In the genomic region with DNA sequence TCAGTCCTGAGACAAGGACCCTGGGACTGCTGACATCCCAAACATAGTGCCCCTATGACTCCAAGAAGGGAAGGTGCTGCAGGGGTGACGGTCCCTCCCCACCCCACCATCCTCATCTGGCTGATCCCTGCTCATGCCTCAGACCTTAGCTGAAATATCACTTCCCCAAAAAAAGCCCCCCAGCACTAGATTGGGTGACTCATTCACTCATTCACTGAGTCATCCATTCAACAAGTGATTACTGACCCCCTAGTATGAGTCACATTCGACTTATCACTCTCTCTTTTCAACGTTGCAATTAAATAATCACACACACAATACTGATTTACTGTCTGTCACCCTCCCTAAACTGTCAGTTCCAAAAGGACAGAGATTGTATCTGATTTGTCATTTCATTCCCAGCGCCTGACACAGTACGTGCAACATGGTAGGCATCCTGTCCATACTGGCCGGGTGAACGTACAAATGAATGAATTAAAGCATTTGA, we compare ENCODE assay signal across 1 cellular context.
TF ChIP-seq lines count a peak whose summit lies in the region.

No MANE protein-coding gene starts in this region.

TF ChIP-seq in HEK293, 187 proteins besides CTCF, POLR2A, EP300 and RAD21 (continued from another document and continues in another):
- TF ChIP-seq, protein P1, sequence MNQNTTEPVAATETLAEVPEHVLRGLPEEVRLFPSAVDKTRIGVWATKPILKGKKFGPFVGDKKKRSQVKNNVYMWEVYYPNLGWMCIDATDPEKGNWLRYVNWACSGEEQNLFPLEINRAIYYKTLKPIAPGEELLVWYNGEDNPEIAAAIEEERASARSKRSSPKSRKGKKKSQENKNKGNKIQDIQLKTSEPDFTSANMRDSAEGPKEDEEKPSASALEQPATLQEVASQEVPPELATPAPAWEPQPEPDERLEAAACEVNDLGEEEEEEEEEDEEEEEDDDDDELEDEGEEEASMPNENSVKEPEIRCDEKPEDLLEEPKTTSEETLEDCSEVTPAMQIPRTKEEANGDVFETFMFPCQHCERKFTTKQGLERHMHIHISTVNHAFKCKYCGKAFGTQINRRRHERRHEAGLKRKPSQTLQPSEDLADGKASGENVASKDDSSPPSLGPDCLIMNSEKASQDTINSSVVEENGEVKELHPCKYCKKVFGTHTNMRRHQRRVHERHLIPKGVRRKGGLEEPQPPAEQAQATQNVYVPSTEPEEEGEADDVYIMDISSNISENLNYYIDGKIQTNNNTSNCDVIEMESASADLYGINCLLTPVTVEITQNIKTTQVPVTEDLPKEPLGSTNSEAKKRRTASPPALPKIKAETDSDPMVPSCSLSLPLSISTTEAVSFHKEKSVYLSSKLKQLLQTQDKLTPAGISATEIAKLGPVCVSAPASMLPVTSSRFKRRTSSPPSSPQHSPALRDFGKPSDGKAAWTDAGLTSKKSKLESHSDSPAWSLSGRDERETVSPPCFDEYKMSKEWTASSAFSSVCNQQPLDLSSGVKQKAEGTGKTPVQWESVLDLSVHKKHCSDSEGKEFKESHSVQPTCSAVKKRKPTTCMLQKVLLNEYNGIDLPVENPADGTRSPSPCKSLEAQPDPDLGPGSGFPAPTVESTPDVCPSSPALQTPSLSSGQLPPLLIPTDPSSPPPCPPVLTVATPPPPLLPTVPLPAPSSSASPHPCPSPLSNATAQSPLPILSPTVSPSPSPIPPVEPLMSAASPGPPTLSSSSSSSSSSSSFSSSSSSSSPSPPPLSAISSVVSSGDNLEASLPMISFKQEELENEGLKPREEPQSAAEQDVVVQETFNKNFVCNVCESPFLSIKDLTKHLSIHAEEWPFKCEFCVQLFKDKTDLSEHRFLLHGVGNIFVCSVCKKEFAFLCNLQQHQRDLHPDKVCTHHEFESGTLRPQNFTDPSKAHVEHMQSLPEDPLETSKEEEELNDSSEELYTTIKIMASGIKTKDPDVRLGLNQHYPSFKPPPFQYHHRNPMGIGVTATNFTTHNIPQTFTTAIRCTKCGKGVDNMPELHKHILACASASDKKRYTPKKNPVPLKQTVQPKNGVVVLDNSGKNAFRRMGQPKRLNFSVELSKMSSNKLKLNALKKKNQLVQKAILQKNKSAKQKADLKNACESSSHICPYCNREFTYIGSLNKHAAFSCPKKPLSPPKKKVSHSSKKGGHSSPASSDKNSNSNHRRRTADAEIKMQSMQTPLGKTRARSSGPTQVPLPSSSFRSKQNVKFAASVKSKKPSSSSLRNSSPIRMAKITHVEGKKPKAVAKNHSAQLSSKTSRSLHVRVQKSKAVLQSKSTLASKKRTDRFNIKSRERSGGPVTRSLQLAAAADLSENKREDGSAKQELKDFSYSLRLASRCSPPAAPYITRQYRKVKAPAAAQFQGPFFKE (tag by site-specific recombination; IDR thresholded peaks at IDR 0.05; ENCODE audit: borderline replicate concordance): no peak
- TF ChIP-seq ZFHX2 (tag by site-specific recombination; conservative IDR thresholded peaks at IDR 0.05) (no peak), SCRT1 (tag by site-specific recombination; IDR thresholded peaks at IDR 0.05; ENCODE audit: borderline replicate concordance) (peak; percentile 94), SCRT2 (tag by site-specific recombination; IDR thresholded peaks at IDR 0.05) (peak; percentile 100), ZFP69B (tag by site-specific recombination; IDR thresholded peaks at IDR 0.05) (peak; percentile 88), ZNF560 (tag by site-specific recombination; IDR thresholded peaks at IDR 0.05; ENCODE audit: borderline replicate concordance) (no peak), ZNF2 (tag by site-specific recombination; IDR thresholded peaks at IDR 0.05) (peak; percentile 78), ZNF138 (tag by site-specific recombination; IDR thresholded peaks at IDR 0.05; ENCODE audit: borderline replicate concordance) (no peak), ZNF521 (tag by site-specific recombination; IDR thresholded peaks at IDR 0.05) (no peak), ZNF223 (tag by site-specific recombination; IDR thresholded peaks at IDR 0.05) (no peak), ZNF302 (tag by site-specific recombination; IDR thresholded peaks at IDR 0.05; ENCODE audit: low read depth) (no peak), PRDM1 (tag by site-specific recombination; IDR thresholded peaks at IDR 0.05) (peak; percentile 64; the same call in 1 of the 2 replicates), ZNF473 (tag by site-specific recombination; IDR thresholded peaks at IDR 0.05) (peak; percentile 86; the same call in 1 of the 2 replicates), SP2 (tag by site-specific recombination; IDR thresholded peaks at IDR 0.05) (peak; percentile 50), ZNF610 (tag by site-specific recombination; IDR thresholded peaks at IDR 0.05; ENCODE audit: borderline replicate concordance) (no peak), ZNF146 (tag by site-specific recombination; IDR thresholded peaks at IDR 0.05) (peak; percentile 61; the same call in 1 of the 2 replicates), ZNF211 (tag by site-specific recombination; IDR thresholded peaks at IDR 0.05; ENCODE audit: low read depth) (no peak), ZNF791 (tag by site-specific recombination; IDR thresholded peaks at IDR 0.05) (no peak), ZBTB8A (tag by site-specific recombination; IDR thresholded peaks at IDR 0.05) (no peak), ZNF132 (tag by site-specific recombination; IDR thresholded peaks at IDR 0.05; ENCODE audit: borderline replicate concordance) (no peak), GLIS2 (tag by site-specific recombination; IDR thresholded peaks at IDR 0.05) (peak; percentile 73), ZNF214 (tag by site-specific recombination; IDR thresholded peaks at IDR 0.05; ENCODE audit: borderline replicate concordance) (no peak), ZNF174 (tag by site-specific recombination; IDR thresholded peaks at IDR 0.05) (0 out of 2 replicates have a peak, but pooled peaks have one; percentile 69), ZNF266 (tag by site-specific recombination; IDR thresholded peaks at IDR 0.05; ENCODE audit: low read depth) (no peak), ZFP37 (tag by site-specific recombination; IDR thresholded peaks at IDR 0.05) (peak; percentile 98), YY2 (tag by site-specific recombination; IDR thresholded peaks at IDR 0.05) (no peak), ZNF660 (tag by site-specific recombination; IDR thresholded peaks at IDR 0.05) (peak; percentile 95), MEIS1 (CRISPR knock-in tag; IDR thresholded peaks at IDR 0.05; ENCODE audit: borderline replicate concordance) (peak; percentile 88; the same call in 1 of the 2 replicates), ZNF404 (tag by site-specific recombination; IDR thresholded peaks at IDR 0.05) (no peak), ZNF585B (tag by site-specific recombination; IDR thresholded peaks at IDR 0.05) (no peak), ZEB2 (tag by site-specific recombination; IDR thresholded peaks at IDR 0.05) (peak; percentile 99), ZNF16 (tag by site-specific recombination; IDR thresholded peaks at IDR 0.05; ENCODE audit: low read depth) (no peak), ZNF202 (tag by site-specific recombination; IDR thresholded peaks at IDR 0.05; ENCODE audit: borderline replicate concordance) (no peak), ZNF341 (tag by site-specific recombination; IDR thresholded peaks at IDR 0.05; ENCODE audit: low read depth) (no peak), KLF10 (tag by site-specific recombination; IDR thresholded peaks at IDR 0.05) (peak; percentile 81), MZF1 (tag by site-specific recombination; IDR thresholded peaks at IDR 0.05; ENCODE audit: borderline replicate concordance) (no peak; the same call in 1 of the 2 replicates)
- TF ChIP-seq, protein P2, sequence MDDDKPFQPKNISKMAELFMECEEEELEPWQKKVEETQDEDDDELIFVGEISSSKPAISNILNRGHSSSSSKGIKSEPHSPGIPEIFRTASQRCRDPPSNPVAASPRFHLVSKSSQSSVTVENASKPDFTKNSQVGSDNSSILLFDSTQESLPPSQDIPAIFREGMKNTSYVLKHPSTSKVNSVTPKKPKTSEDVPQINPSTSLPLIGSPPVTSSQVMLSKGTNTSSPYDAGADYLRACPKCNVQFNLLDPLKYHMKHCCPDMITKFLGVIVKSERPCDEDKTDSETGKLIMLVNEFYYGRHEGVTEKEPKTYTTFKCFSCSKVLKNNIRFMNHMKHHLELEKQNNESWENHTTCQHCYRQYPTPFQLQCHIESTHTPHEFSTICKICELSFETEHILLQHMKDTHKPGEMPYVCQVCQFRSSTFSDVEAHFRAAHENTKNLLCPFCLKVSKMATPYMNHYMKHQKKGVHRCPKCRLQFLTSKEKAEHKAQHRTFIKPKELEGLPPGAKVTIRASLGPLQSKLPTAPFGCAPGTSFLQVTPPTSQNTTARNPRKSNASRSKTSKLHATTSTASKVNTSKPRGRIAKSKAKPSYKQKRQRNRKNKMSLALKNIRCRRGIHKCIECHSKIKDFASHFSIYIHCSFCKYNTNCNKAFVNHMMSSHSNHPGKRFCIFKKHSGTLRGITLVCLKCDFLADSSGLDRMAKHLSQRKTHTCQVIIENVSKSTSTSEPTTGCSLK (tag by site-specific recombination; IDR thresholded peaks at IDR 0.05): no peak
- TF ChIP-seq, protein P3, sequence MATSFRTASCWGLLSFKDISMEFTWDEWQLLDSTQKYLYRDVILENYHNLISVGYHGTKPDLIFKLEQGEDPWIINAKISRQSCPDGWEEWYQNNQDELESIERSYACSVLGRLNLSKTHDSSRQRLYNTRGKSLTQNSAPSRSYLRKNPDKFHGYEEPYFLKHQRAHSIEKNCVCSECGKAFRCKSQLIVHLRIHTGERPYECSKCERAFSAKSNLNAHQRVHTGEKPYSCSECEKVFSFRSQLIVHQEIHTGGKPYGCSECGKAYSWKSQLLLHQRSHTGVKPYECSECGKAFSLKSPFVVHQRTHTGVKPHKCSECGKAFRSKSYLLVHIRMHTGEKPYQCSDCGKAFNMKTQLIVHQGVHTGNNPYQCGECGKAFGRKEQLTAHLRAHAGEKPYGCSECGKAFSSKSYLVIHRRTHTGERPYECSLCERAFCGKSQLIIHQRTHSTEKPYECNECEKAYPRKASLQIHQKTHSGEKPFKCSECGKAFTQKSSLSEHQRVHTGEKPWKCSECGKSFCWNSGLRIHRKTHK (tag by site-specific recombination; IDR thresholded peaks at IDR 0.05): no peak
- TF ChIP-seq, protein P4, sequence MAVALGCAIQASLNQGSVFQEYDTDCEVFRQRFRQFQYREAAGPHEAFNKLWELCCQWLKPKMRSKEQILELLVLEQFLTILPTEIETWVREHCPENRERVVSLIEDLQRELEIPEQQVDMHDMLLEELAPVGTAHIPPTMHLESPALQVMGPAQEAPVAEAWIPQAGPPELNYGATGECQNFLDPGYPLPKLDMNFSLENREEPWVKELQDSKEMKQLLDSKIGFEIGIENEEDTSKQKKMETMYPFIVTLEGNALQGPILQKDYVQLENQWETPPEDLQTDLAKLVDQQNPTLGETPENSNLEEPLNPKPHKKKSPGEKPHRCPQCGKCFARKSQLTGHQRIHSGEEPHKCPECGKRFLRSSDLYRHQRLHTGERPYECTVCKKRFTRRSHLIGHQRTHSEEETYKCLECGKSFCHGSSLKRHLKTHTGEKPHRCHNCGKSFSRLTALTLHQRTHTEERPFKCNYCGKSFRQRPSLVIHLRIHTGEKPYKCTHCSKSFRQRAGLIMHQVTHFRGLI (tag by site-specific recombination; IDR thresholded peaks at IDR 0.05): no peak
- TF ChIP-seq, protein P5, sequence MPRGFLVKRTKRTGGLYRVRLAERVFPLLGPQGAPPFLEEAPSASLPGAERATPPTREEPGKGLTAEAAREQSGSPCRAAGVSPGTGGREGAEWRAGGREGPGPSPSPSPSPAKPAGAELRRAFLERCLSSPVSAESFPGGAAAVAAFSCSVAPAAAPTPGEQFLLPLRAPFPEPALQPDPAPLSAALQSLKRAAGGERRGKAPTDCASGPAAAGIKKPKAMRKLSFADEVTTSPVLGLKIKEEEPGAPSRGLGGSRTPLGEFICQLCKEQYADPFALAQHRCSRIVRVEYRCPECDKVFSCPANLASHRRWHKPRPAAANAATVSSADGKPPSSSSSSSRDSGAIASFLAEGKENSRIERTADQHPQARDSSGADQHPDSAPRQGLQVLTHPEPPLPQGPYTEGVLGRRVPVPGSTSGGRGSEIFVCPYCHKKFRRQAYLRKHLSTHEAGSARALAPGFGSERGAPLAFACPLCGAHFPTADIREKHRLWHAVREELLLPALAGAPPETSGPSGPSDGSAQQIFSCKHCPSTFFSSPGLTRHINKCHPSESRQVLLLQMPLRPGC (tag by site-specific recombination; IDR thresholded peaks at IDR 0.05): peak; percentile 98
- TF ChIP-seq, protein P6, sequence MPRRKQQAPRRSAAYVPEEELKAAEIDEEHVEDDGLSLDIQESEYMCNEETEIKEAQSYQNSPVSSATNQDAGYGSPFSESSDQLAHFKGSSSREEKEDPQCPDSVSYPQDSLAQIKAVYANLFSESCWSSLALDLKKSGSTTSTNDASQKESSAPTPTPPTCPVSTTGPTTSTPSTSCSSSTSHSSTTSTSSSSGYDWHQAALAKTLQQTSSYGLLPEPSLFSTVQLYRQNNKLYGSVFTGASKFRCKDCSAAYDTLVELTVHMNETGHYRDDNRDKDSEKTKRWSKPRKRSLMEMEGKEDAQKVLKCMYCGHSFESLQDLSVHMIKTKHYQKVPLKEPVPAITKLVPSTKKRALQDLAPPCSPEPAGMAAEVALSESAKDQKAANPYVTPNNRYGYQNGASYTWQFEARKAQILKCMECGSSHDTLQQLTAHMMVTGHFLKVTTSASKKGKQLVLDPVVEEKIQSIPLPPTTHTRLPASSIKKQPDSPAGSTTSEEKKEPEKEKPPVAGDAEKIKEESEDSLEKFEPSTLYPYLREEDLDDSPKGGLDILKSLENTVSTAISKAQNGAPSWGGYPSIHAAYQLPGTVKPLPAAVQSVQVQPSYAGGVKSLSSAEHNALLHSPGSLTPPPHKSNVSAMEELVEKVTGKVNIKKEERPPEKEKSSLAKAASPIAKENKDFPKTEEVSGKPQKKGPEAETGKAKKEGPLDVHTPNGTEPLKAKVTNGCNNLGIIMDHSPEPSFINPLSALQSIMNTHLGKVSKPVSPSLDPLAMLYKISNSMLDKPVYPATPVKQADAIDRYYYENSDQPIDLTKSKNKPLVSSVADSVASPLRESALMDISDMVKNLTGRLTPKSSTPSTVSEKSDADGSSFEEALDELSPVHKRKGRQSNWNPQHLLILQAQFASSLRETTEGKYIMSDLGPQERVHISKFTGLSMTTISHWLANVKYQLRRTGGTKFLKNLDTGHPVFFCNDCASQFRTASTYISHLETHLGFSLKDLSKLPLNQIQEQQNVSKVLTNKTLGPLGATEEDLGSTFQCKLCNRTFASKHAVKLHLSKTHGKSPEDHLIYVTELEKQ (tag by site-specific recombination; IDR thresholded peaks at IDR 0.05; ENCODE audit: borderline replicate concordance): peak; percentile 99
- TF ChIP-seq, protein P7, sequence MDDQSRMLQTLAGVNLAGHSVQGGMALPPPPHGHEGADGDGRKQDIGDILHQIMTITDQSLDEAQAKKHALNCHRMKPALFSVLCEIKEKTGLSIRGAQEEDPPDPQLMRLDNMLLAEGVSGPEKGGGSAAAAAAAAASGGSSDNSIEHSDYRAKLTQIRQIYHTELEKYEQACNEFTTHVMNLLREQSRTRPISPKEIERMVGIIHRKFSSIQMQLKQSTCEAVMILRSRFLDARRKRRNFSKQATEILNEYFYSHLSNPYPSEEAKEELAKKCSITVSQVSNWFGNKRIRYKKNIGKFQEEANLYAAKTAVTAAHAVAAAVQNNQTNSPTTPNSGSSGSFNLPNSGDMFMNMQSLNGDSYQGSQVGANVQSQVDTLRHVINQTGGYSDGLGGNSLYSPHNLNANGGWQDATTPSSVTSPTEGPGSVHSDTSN (CRISPR knock-in tag; IDR thresholded peaks at IDR 0.05): no peak
